ENCODE assay signal across 8 cellular contexts in the genomic region with DNA sequence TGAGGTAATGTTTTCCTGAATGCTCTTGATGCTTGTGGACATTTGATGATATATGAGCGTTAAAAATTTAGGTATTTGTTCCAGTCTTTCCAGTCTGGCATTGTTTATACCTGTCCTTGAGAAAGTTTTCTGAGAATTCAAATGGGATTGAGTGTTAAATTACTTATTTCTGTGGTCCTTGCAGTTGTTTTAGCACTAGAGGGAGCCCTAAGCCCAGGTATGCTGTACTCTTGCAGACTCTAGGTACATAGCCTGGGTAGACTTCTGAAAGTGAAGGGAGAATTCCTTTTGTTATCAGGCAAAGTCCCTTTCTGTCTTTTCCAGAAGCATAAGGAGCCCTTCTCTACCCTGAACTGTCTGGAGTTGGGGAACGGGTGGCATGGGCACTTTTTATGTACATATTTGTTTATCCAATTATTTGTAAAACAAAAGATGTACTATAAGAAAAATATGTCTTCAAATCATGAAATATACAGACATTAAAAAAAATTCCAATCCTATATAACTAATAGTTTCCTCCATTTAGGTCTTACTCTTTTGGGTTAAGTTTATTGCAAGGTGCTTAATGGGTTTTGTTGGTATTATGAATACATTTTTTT.
DNase-seq lines count a peak whose midpoint lies in the region; ATAC-seq and TF ChIP-seq lines count a peak whose summit lies in the region.

No MANE protein-coding gene starts in this region.

- H3K27ac ChIP-seq in MM.1S (ENCODE audit: low read length), result no peak overlapping the region

- H3K36me3 ChIP-seq in MM.1S (replicated peaks; ENCODE audit: insufficient read depth, low read length), result no peaks in the 10 kb centered on the region

- no peak overlapping the region for H3K4me3 Mint-ChIP-seq in effector memory CD8-positive, alpha-beta T cell

- no peak overlapping the region for H3K9ac ChIP-seq in MM.1S (ENCODE audit: low read length)

- H3K4me1 Mint-ChIP-seq in effector memory CD8-positive, alpha-beta T cell (ENCODE audit: low read depth in 2 of 2), result no peaks in the 10 kb centered on the region

- H3K4me3 ChIP-seq in MM.1S (ENCODE audit: low read length) (no peak overlapping the region), fibroblast of pulmonary artery (replicated peaks; ENCODE audit: low read depth, low read length) (no peak overlapping the region)

- H4K20me1 ChIP-seq in MM.1S (ENCODE audit: insufficient read depth, low read length), result no peaks in the 10 kb centered on the region

- H3K4me2 ChIP-seq in MM.1S (ENCODE audit: low read depth, low read length), result no peak overlapping the region

- H3K27me3 Mint-ChIP-seq in effector memory CD8-positive, alpha-beta T cell, result no peaks in the 10 kb centered on the region

- H3K27ac Mint-ChIP-seq in effector memory CD8-positive, alpha-beta T cell, result no peak overlapping the region

- no peak overlapping the region for H2AFZ ChIP-seq in MM.1S (ENCODE audit: low read length)

- peaks cover 3% of the 10 kb centered on the region for H3K36me3 Mint-ChIP-seq in effector memory CD8-positive, alpha-beta T cell (ENCODE audit: insufficient read depth)

- H3F3A ChIP-seq in MM.1S (ENCODE audit: insufficient read depth, low read length), result no peaks in the 10 kb centered on the region

- H3K79me2 ChIP-seq in MM.1S (ENCODE audit: low read length), result no peaks in the 10 kb centered on the region

- peak; percentile 80 for TF ChIP-seq CTCF in MM.1S (IDR thresholded peaks at IDR 0.05; ENCODE audit: low read length)
- peak; percentile 79 for TF ChIP-seq CTCF in fibroblast of pulmonary artery (IDR thresholded peaks at IDR 0.05; ENCODE audit: low read length, missing control alignments)

- no peak for ATAC-seq in effector memory CD8-positive, alpha-beta T cell (replicated peaks)

- peaks cover 0 to 2% of the 10 kb centered on the region in 2 donors for H3K9me3 Mint-ChIP-seq in effector memory CD8-positive, alpha-beta T cell

- no peaks in the 10 kb centered on the region for H3K27me3 ChIP-seq in MM.1S (replicated peaks; ENCODE audit: insufficient read depth, low read length)

- DNase-seq in A172 (ENCODE audit: low spot score) (peak; percentile 65), GM04503 (ENCODE audit: low read depth) (peak; percentile 2), HCEC 1CT (peak; percentile 58), MM.1S (peak; percentile 74), SK-N-DZ (ENCODE audit: low spot score) (peak; percentile 77), fibroblast of pulmonary artery (ENCODE audit: low read depth) (peak; percentile 75), renal cortical epithelial cell (ENCODE audit: low read depth) (peak; percentile 80)
- no peak for DNase-seq in effector memory CD8-positive, alpha-beta T cell

- no peaks in the 10 kb centered on the region for H3K9me2 ChIP-seq in MM.1S (replicated peaks; ENCODE audit: insufficient read depth, low read length)

- H3K4me1 ChIP-seq in MM.1S (ENCODE audit: low read length), result no peaks in the 10 kb centered on the region

- no peaks in the 10 kb centered on the region for H3K9me3 ChIP-seq in MM.1S (replicated peaks; ENCODE audit: insufficient read depth, low read length)

Comparison
In these comparisons a context has a peak if more than half of its experiments do, and no peak if none do; other contexts are left out.
1. DNase-seq: peak in A172 (single experiment), GM04503 (single experiment), HCEC 1CT (single experiment), MM.1S (single experiment), SK-N-DZ (single experiment), fibroblast of pulmonary artery (single experiment) and renal cortical epithelial cell (single experiment); none in effector memory CD8-positive, alpha-beta T cell (0 of 3).